In genomic region chr6:162922816-162923215, GRCh38 we compare ENCODE assay signal across 16 cellular contexts.
A peak's percentile ranks its signal among the peaks of the same experiment; 100 is the strongest.
DNase-seq lines count a peak whose midpoint lies in the region; TF ChIP-seq lines count a peak whose summit lies in the region.
"Had no signal": no experiment of that assay in that cellular context is flagged by ENCODE, and none has a peak within 500 bp of the region (broad histone marks: within the 10 kb centered on the region; RNA-seq: fewer than 3 reads in every experiment).

No MANE protein-coding gene starts in this region.

- intact Hi-C loops in CD4-positive, alpha-beta memory T cell (cut with micrococcal nuclease), result no loop called here

- TF ChIP-seq CTCF in astrocyte of the cerebellum (IDR thresholded peaks at IDR 0.05; ENCODE audit: low read depth, low read length, missing control alignments), result no peak
- no peak for TF ChIP-seq CTCF in tibial nerve (IDR thresholded peaks at IDR 0.05)

- CTCF ChIA-PET in CD4-positive, alpha-beta memory T cell (lab: Charles Lee; ENCODE audit: partially characterized antibody), result no interaction called here

- TF ChIP-seq POLR2A in tibial nerve (IDR thresholded peaks at IDR 0.05), result no peak

- peaks cover 5 to 41% (median 22%) of the 10 kb centered on the region in 8 donors for H3K9me3 Mint-ChIP-seq in CD4-positive, alpha-beta memory T cell

- H3K36me3 ChIP-seq in CD4-positive, alpha-beta memory T cell (ENCODE audit: insufficient read depth, low read length), result no peaks in the 10 kb centered on the region
- no peaks in the 10 kb centered on the region for H3K36me3 ChIP-seq in tibial nerve
- H3K36me3 ChIP-seq: BLaER1, HAP-1 had no signal

- no peak overlapping the region for H3K4me3 Mint-ChIP-seq in CD4-positive, alpha-beta memory T cell
- H3K4me3 Mint-ChIP-seq: CD14-positive monocyte; CD8-positive, alpha-beta T cell had no signal

- WGBS in tibial nerve, 2 donors, result 65 to 69% methylated on average over 1 of the region's 1 CpG

- no peaks in the 10 kb centered on the region for H3K27me3 ChIP-seq in CD4-positive, alpha-beta memory T cell (ENCODE audit: insufficient read depth, low read length)
- no peaks in the 10 kb centered on the region for H3K27me3 ChIP-seq in tibial nerve
- H3K27me3 ChIP-seq: BLaER1 had no signal

- DNase-seq in NCI-H526 (lab: John Stamatoyannopoulos, UW) (peak; percentile 76 to 82), astrocyte of the cerebellum (ENCODE audit: low read depth) (peak; percentile 70), fibroblast of gingiva (ENCODE audit: low read depth) (peak; percentile 13), tibial nerve (ENCODE audit: low spot score in 2 of 2) (no peak), SK-N-DZ (ENCODE audit: low spot score) (no peak)
- no peak for DNase-seq in activated effector memory CD4-positive, alpha-beta T cell treated with anti-CD3 and anti-CD28 coated beads, Interleukin-2, amount 50 U/mL, for 16 hours
- DNase-seq in CD4-positive, alpha-beta memory T cell, result no peak
- DNase-seq: 8988T; Calu3; CD8-positive, alpha-beta T cell; DMS79 treated with DMSO at 0.1 percent for 48 hours; EL had no signal

- H3K4me1 ChIP-seq in CD4-positive, alpha-beta memory T cell (ENCODE audit: insufficient read depth, low read length), result no peaks in the 10 kb centered on the region
- H3K4me1 ChIP-seq in tibial nerve, result no peaks in the 10 kb centered on the region
- H3K4me1 ChIP-seq: BLaER1, HAP-1 had no signal

- in situ Hi-C loops in astrocyte of the cerebellum (cut with HindIII; ENCODE audit: low sequenced_read_pairs), result no loop called here

- H3K4me3 ChIP-seq in astrocyte of the cerebellum (ENCODE audit: low read depth, low read length) (no peak overlapping the region), tibial nerve (no peak overlapping the region)
- H3K4me3 ChIP-seq in CD4-positive, alpha-beta memory T cell (ENCODE audit: low read length in 2 of 2), result no peak overlapping the region
- H3K4me3 ChIP-seq: BLaER1, GM12878, HAP-1 had no signal

- peaks cover 0 to 1% of the 10 kb centered on the region in 2 donors for H3K27me3 Mint-ChIP-seq in CD4-positive, alpha-beta memory T cell

- no peaks in the 10 kb centered on the region for H3K4me1 Mint-ChIP-seq in CD4-positive, alpha-beta memory T cell
- H3K4me1 Mint-ChIP-seq: CD14-positive monocyte had no signal

- TF ChIP-seq EP300 in tibial nerve (IDR thresholded peaks at IDR 0.05), result no peak

- no peaks in the 10 kb centered on the region for H3K9me3 ChIP-seq in CD4-positive, alpha-beta memory T cell (ENCODE audit: control insufficient read depth in 1 of 2, low read length in 2 of 2)
- H3K9me3 ChIP-seq in tibial nerve, result peaks cover 0 to 44% (median 0%) of the 10 kb centered on the region in 4 donors
- H3K9me3 ChIP-seq: HAP-1 had no signal

- POLR2A ChIA-PET in CD4-positive, alpha-beta memory T cell (lab: Charles Lee; ENCODE audit: partially characterized antibody), result no interaction called here

- no peak overlapping the region for H3K27ac Mint-ChIP-seq in CD4-positive, alpha-beta memory T cell
- H3K27ac Mint-ChIP-seq: CD14-positive monocyte; CD8-positive, alpha-beta T cell had no signal

- H3K36me3 Mint-ChIP-seq in CD4-positive, alpha-beta memory T cell, result no peaks in the 10 kb centered on the region
- H3K36me3 Mint-ChIP-seq: CD14-positive monocyte; CD8-positive, alpha-beta T cell had no signal

- H3K27ac ChIP-seq in CD4-positive, alpha-beta memory T cell (ENCODE audit: low read depth, low read length), result no peak overlapping the region
- H3K27ac ChIP-seq in tibial nerve, result no peak overlapping the region
- H3K27ac ChIP-seq: BLaER1 had no signal

Comparison
In these comparisons a context has a peak if more than half of its experiments do, and no peak if none do; other contexts are left out.
1. DNase-seq: peak in NCI-H526 (2 of 2), astrocyte of the cerebellum (single experiment) and fibroblast of gingiva (single experiment); none in activated effector memory CD4-positive, alpha-beta T cell treated with anti-CD3 and anti-CD28 coated beads, Interleukin-2, amount 50 U/mL, for 16 hours (single experiment), CD4-positive, alpha-beta memory T cell (0 of 5), tibial nerve (0 of 2) and SK-N-DZ (single experiment).